In genomic region chr19:10749435-10750384, GRCh38 we compare ENCODE assay signal across 10 cellular contexts. TPM values are rescaled to one million over a fixed set of nuclear protein-coding genes. Genes with fewer than 3 reads are reported as not detected.
DNase-seq lines count a peak whose midpoint lies in the region; ATAC-seq and TF ChIP-seq lines count a peak whose summit lies in the region.
"Had no signal": no experiment of that assay in that cellular context is flagged by ENCODE, and none has a peak within 500 bp of the region (broad histone marks: within the 10 kb centered on the region; RNA-seq: fewer than 3 reads in every experiment).

No MANE protein-coding gene starts in this region.

- peaks cover 95% of the 10 kb centered on the region for H3K79me2 ChIP-seq in neural progenitor cell (ENCODE audit: low read depth)

- H3K27ac Mint-ChIP-seq in central memory CD8-positive, alpha-beta T cell (ENCODE audit: low read depth), result peak overlapping the region; percentile 78
- H3K27ac Mint-ChIP-seq in neural progenitor cell, result no peak overlapping the region

- TF ChIP-seq CTCF in right atrium auricular region (IDR thresholded peaks at IDR 0.05) (no peak), vagina (IDR thresholded peaks at IDR 0.05) (no peak), neural progenitor cell (IDR thresholded peaks at IDR 0.05) (no peak)

- H3K4me3 ChIP-seq in right atrium auricular region, result no peak overlapping the region
- H3K4me3 ChIP-seq in muscle layer of duodenum (ENCODE audit: low read depth in 1 of 2, low read length in 2 of 2), result no peak overlapping the region
- H3K4me3 ChIP-seq in vagina, result no peak overlapping the region
- no peak overlapping the region for H3K4me3 ChIP-seq in neural progenitor cell

- H3K9me3 Mint-ChIP-seq in central memory CD8-positive, alpha-beta T cell, result no peaks in the 10 kb centered on the region
- no peaks in the 10 kb centered on the region for H3K9me3 Mint-ChIP-seq in neural progenitor cell

- H3K27me3 Mint-ChIP-seq in central memory CD8-positive, alpha-beta T cell, result no peaks in the 10 kb centered on the region
- peaks cover 8% of the 10 kb centered on the region for H3K27me3 Mint-ChIP-seq in neural progenitor cell (ENCODE audit: insufficient read depth, low read depth)

- H2AFZ ChIP-seq in neural progenitor cell (replicated peaks), result no peak overlapping the region

- H3K4me1 ChIP-seq in right atrium auricular region (peaks cover 0 to 78% of the 10 kb centered on the region in 2 donors), muscle layer of duodenum (ENCODE audit: control insufficient read depth in 1 of 2, insufficient read depth in 2 of 2, low read length in 2 of 2) (peaks cover 36 to 49% of the 10 kb centered on the region in 2 donors), vagina (peaks cover 53% of the 10 kb centered on the region), neural progenitor cell (no peaks in the 10 kb centered on the region)

- H3K27ac ChIP-seq in right atrium auricular region, result peak overlapping the region; percentile 78
- peak overlapping the region; percentile 82 for H3K27ac ChIP-seq in muscle layer of duodenum (ENCODE audit: low read length)
- peak overlapping the region; percentile 24 for H3K27ac ChIP-seq in vagina
- no peak overlapping the region for H3K27ac ChIP-seq in neural progenitor cell
- H3K27ac ChIP-seq: HL-60, WERI-Rb-1 had no signal

- DNase-seq in right atrium auricular region (ENCODE audit: low spot score) (no peak), left cardiac atrium (no peak), vagina (ENCODE audit: extremely low spot score in 2 of 2) (no peak), neural progenitor cell (ENCODE audit: low spot score) (no peak), NCI-H226 (no peak), NCI-H446 (lab: John Stamatoyannopoulos, UW) (no peak)
- no peak for DNase-seq in central memory CD8-positive, alpha-beta T cell (ENCODE audit: low spot score in 2 of 2)
- DNase-seq: WERI-Rb-1 had no signal

- H3K36me3 Mint-ChIP-seq in central memory CD8-positive, alpha-beta T cell (ENCODE audit: insufficient read depth), result peaks cover 21% of the 10 kb centered on the region
- no peaks in the 10 kb centered on the region for H3K36me3 Mint-ChIP-seq in neural progenitor cell

- H4K20me1 ChIP-seq in neural progenitor cell (ENCODE audit: low read depth), result peaks cover 87% of the 10 kb centered on the region

- peak overlapping the region; percentile 20 for H3K4me3 Mint-ChIP-seq in central memory CD8-positive, alpha-beta T cell
- H3K4me3 Mint-ChIP-seq in neural progenitor cell, result no peak overlapping the region

- ATAC-seq in left cardiac atrium, result no peak
- no peak for ATAC-seq in central memory CD8-positive, alpha-beta T cell (replicated peaks; ENCODE audit: extremely low read depth, poor library complexity, severe bottlenecking)

- peaks cover 71% of the 10 kb centered on the region for H3K4me1 Mint-ChIP-seq in central memory CD8-positive, alpha-beta T cell
- H3K4me1 Mint-ChIP-seq in neural progenitor cell, result peaks cover 3% of the 10 kb centered on the region

- no peak overlapping the region for H3K4me2 ChIP-seq in neural progenitor cell

- H3K9ac ChIP-seq in neural progenitor cell, result no peak overlapping the region

- no peaks in the 10 kb centered on the region for H3F3A ChIP-seq in neural progenitor cell (ENCODE audit: low read depth)

- H3K36me3 ChIP-seq in right atrium auricular region (no peaks in the 10 kb centered on the region), muscle layer of duodenum (ENCODE audit: control insufficient read depth in 1 of 2, insufficient read depth in 2 of 2, low read length in 2 of 2) (no peaks in the 10 kb centered on the region), vagina (no peaks in the 10 kb centered on the region), neural progenitor cell (no peaks in the 10 kb centered on the region)
- H3K36me3 ChIP-seq: WERI-Rb-1 had no signal

- intact Hi-C loops in left cardiac atrium (cut with DNase I), result no loop called here
- intact Hi-C loops in vagina (cut with DNase I), result no loop called here

- no peaks in the 10 kb centered on the region for H3K27me3 ChIP-seq in right atrium auricular region
- no peaks in the 10 kb centered on the region for H3K27me3 ChIP-seq in muscle layer of duodenum (ENCODE audit: low read depth, low read length)
- H3K27me3 ChIP-seq in vagina, result no peaks in the 10 kb centered on the region
- H3K27me3 ChIP-seq in neural progenitor cell, result no peaks in the 10 kb centered on the region

- no peaks in the 10 kb centered on the region for H3K9me3 ChIP-seq in right atrium auricular region
- H3K9me3 ChIP-seq in muscle layer of duodenum (ENCODE audit: control insufficient read depth in 1 of 2, low read length in 2 of 2), result no peaks in the 10 kb centered on the region
- no peaks in the 10 kb centered on the region for H3K9me3 ChIP-seq in vagina
- no peaks in the 10 kb centered on the region for H3K9me3 ChIP-seq in neural progenitor cell (ENCODE audit: low read depth)

- no peak for TF ChIP-seq POLR2A in vagina (IDR thresholded peaks at IDR 0.05)

RNA-seq across cellular contexts. Expression of gene DNM2, which starts 31.8 kb away (rescaled TPM):
- total RNA-seq in right atrium auricular region, result 100 to 1,000 TPM; 111 to 144 TPM
- total RNA-seq in left cardiac atrium, result 100 to 1,000 TPM; 125 to 186 TPM
- total RNA-seq in vagina, result 128 TPM
- 49.9 and 101 TPM in 2 replicates for total RNA-seq in neural progenitor cell (ENCODE audit: low replicate concordance)

RNA-seq across cellular contexts. Expression of gene QTRT1, which starts 48.5 kb away (rescaled TPM):
- total RNA-seq in right atrium auricular region (10 to 100 TPM; 15.2 to 15.8 TPM), left cardiac atrium (10 to 100 TPM; 24.7 to 28.2 TPM), vagina (36.3 TPM), neural progenitor cell (ENCODE audit: low replicate concordance) (20.4 and 46.9 TPM in 2 replicates)
